In genomic region chr7:17493451-17493850, GRCh38 we compare ENCODE assay signal across 22 cellular contexts.
DNase-seq lines count a peak whose midpoint lies in the region; ATAC-seq, FAIRE-seq and TF ChIP-seq lines count a peak whose summit lies in the region.
"Had no signal": no experiment of that assay in that cellular context is flagged by ENCODE, and none has a peak within 500 bp of the region (broad histone marks: within the 10 kb centered on the region; RNA-seq: fewer than 3 reads in every experiment).

No MANE protein-coding gene starts in this region.

- no peak for ATAC-seq in foreskin keratinocyte
- no peak for ATAC-seq in effector memory CD8-positive, alpha-beta T cell (replicated peaks)

- H4K20me1 ChIP-seq in mammary epithelial cell (ENCODE audit: insufficient read depth, low read length), result no peaks in the 10 kb centered on the region

- H3K27me3 Mint-ChIP-seq in effector memory CD8-positive, alpha-beta T cell, result peaks cover 0 to 18% of the 10 kb centered on the region in 2 donors

- in situ Hi-C loops in mammary epithelial cell (cut with MboI; ENCODE audit: low sequenced_read_pairs in 2 of 2), result no loop called here

- H3K4me2 ChIP-seq in mammary epithelial cell (ENCODE audit: insufficient read depth, low read depth, low read length), result no peak overlapping the region

- no peaks in the 10 kb centered on the region for H3K9me3 Mint-ChIP-seq in effector memory CD8-positive, alpha-beta T cell
- H3K9me3 Mint-ChIP-seq: IgD-negative memory B cell had no signal

- no TSS peak for BruUV-seq in mammary epithelial cell (replicated peaks; lab: Mats Ljungman, UMichigan)

- H3K4me3 ChIP-seq in NB4 (ENCODE audit: low read depth, low read length) (no peak overlapping the region), mammary epithelial cell (replicated peaks in 1 of 3; ENCODE audit: insufficient read depth in 1 of 3, low read depth in 2 of 3, low read length in 3 of 3) (no peak overlapping the region)
- H3K4me3 ChIP-seq: HAP-1, Peyer's patch had no signal

- H3K4me1 ChIP-seq in mammary epithelial cell (ENCODE audit: insufficient read depth, low read length), result peaks cover 27% of the 10 kb centered on the region
- H3K4me1 ChIP-seq in foreskin keratinocyte, result no peaks in the 10 kb centered on the region
- H3K4me1 ChIP-seq: HAP-1, Peyer's patch had no signal

- no peaks in the 10 kb centered on the region for H3K79me2 ChIP-seq in mammary epithelial cell (ENCODE audit: insufficient read depth, low read length)

- WGBS in mammary epithelial cell (ENCODE audit: low coverage, missing lambda C conversion rate), result 91% methylated on average over 2 of the region's 2 CpGs

- CTCF ChIA-PET in mammary epithelial cell (lab: Charles Lee; ENCODE audit: low non-redundant PET), result no interaction called here

- FAIRE-seq in GM12892 (lab: Jason Lieb, UNC), result peak; percentile 48
- FAIRE-seq: HTR-8/SVneo had no signal

- no peak overlapping the region for H3K4me3 Mint-ChIP-seq in effector memory CD8-positive, alpha-beta T cell
- H3K4me3 Mint-ChIP-seq: IgD-negative memory B cell had no signal

- H3K27ac Mint-ChIP-seq in effector memory CD8-positive, alpha-beta T cell, result no peak overlapping the region
- H3K27ac Mint-ChIP-seq: IgD-negative memory B cell had no signal

- DNase-seq in GM12892 (ENCODE audit: insufficient read length) (no peak), NB4 (ENCODE audit: low read depth) (peak; percentile 50), mammary epithelial cell (peak; percentile 37), foreskin keratinocyte (peak in 1 of 2 donors; percentile 14), RKO (ENCODE audit: low spot score) (no peak), NCI-H774 (lab: John Stamatoyannopoulos, UW) (no peak)
- no peak for DNase-seq in effector memory CD8-positive, alpha-beta T cell
- DNase-seq: ACHN, Caco-2, DMS153, Kasumi-1, NCI-H1436, NCI-H2029 treated with DMSO at 0.1 percent for 48 hours, NCI-H2171 treated with DMSO at 0.1 percent for 48 hours, NCI-H446 treated with DMSO at 0.1 percent for 48 hours, NCI-H748 treated with DMSO at 0.1 percent for 48 hours, Peyer's patch, SHP77 had no signal

- no peak overlapping the region for H3K9ac ChIP-seq in mammary epithelial cell (ENCODE audit: insufficient read depth, low read length)

- intact Hi-C loops in mammary epithelial cell (cut with micrococcal nuclease), result no loop called here

- H3K9me3 ChIP-seq in mammary epithelial cell (replicated peaks; ENCODE audit: insufficient read depth, low read length), result no peaks in the 10 kb centered on the region
- H3K9me3 ChIP-seq: Caco-2, HAP-1, Peyer's patch had no signal

- H3K27me3 ChIP-seq in mammary epithelial cell (ENCODE audit: insufficient read depth, low read length) (no peaks in the 10 kb centered on the region), foreskin keratinocyte (no peaks in the 10 kb centered on the region)
- H3K27me3 ChIP-seq: Peyer's patch had no signal

- no peaks in the 10 kb centered on the region for H3K4me1 Mint-ChIP-seq in effector memory CD8-positive, alpha-beta T cell (ENCODE audit: low read depth in 2 of 2)

- no peak for TF ChIP-seq POLR2A in GM12892 (IDR thresholded peaks at IDR 0.05; ENCODE audit: low read depth, low read length)
- no peak for TF ChIP-seq POLR2A in NB4 (IDR thresholded peaks at IDR 0.05; ENCODE audit: extremely low read depth, insufficient read length)

- no peaks in the 10 kb centered on the region for H3K36me3 Mint-ChIP-seq in effector memory CD8-positive, alpha-beta T cell (ENCODE audit: insufficient read depth)
- H3K36me3 Mint-ChIP-seq: IgD-negative memory B cell had no signal

- H3K36me3 ChIP-seq in mammary epithelial cell (ENCODE audit: insufficient read depth, low read length), result no peaks in the 10 kb centered on the region
- H3K36me3 ChIP-seq: HAP-1, Peyer's patch had no signal

- dilution Hi-C loops in mammary epithelial cell (cut with HindIII; ENCODE audit: low sequenced_read_pairs), result no loop called here

- no peak for TF ChIP-seq CTCF in NB4 (IDR thresholded peaks at IDR 0.05; ENCODE audit: low read depth, low read length)
- no peak for TF ChIP-seq CTCF in mammary epithelial cell (conservative IDR thresholded peaks at IDR 0.05 in 1 of 2, IDR thresholded peaks at IDR 0.05 in 1 of 2; ENCODE audit: extremely low read depth in 1 of 2, insufficient read depth in 1 of 2, low read depth in 1 of 2, low read length in 2 of 2)
- no peak for TF ChIP-seq CTCF in foreskin keratinocyte (conservative IDR thresholded peaks at IDR 0.05)

- no peak overlapping the region for H2AFZ ChIP-seq in mammary epithelial cell (ENCODE audit: low read depth, low read length)

- H3K27ac ChIP-seq in mammary epithelial cell (ENCODE audit: insufficient read depth, low read depth, low read length) (no peak overlapping the region), foreskin keratinocyte (peak overlapping the region; percentile 43)
- H3K27ac ChIP-seq: HL-60, Peyer's patch had no signal

Comparison
In these comparisons a context has a peak if more than half of its experiments do, and no peak if none do; other contexts are left out.
1. DNase-seq: peak in NB4 (single experiment) and mammary epithelial cell (single experiment); none in GM12892 (single experiment), RKO (single experiment), effector memory CD8-positive, alpha-beta T cell (0 of 3) and NCI-H774 (single experiment).